Comparison of ENCODE assay signal across 2 cellular contexts in the genomic region with DNA sequence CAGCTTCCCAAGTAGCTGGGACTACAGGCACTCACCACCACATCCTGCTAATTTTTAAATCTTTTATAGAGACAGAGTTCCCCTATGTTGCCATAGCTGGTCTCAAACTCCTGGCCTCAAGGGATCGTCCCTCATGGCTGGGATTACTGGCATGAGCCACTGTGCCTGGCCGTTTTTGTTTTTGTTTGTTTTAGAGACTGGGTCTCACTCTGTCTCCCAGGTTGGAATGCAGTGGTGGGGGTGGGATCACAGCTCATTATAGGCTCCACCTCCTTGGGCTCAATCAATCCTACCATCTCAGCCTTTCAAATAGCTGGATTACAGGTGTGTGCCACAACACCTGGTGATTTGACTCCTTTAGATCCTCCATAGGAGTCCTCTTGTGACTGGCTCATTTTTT.
TF ChIP-seq lines count a peak whose summit lies in the region.

No MANE protein-coding gene starts in this region.

TF ChIP-seq in GM23338, 12 proteins besides CTCF, POLR2A, EP300 and RAD21 (continues in another document):
- TF ChIP-seq, protein P1, sequence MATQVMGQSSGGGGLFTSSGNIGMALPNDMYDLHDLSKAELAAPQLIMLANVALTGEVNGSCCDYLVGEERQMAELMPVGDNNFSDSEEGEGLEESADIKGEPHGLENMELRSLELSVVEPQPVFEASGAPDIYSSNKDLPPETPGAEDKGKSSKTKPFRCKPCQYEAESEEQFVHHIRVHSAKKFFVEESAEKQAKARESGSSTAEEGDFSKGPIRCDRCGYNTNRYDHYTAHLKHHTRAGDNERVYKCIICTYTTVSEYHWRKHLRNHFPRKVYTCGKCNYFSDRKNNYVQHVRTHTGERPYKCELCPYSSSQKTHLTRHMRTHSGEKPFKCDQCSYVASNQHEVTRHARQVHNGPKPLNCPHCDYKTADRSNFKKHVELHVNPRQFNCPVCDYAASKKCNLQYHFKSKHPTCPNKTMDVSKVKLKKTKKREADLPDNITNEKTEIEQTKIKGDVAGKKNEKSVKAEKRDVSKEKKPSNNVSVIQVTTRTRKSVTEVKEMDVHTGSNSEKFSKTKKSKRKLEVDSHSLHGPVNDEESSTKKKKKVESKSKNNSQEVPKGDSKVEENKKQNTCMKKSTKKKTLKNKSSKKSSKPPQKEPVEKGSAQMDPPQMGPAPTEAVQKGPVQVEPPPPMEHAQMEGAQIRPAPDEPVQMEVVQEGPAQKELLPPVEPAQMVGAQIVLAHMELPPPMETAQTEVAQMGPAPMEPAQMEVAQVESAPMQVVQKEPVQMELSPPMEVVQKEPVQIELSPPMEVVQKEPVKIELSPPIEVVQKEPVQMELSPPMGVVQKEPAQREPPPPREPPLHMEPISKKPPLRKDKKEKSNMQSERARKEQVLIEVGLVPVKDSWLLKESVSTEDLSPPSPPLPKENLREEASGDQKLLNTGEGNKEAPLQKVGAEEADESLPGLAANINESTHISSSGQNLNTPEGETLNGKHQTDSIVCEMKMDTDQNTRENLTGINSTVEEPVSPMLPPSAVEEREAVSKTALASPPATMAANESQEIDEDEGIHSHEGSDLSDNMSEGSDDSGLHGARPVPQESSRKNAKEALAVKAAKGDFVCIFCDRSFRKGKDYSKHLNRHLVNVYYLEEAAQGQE (IDR thresholded peaks at IDR 0.05; ENCODE audit: unreplicated experiment), result no peak
- TF ChIP-seq JUNB (IDR thresholded peaks at IDR 0.05; ENCODE audit: unreplicated experiment) (no peak), POLR2AphosphoS5 (IDR thresholded peaks at IDR 0.05; ENCODE audit: low read depth) (no peak), ZNF331 (CRISPR knock-in tag; IDR thresholded peaks at IDR 0.05; ENCODE audit: low read depth) (no peak), NANOG (IDR thresholded peaks at IDR 0.05; ENCODE audit: borderline replicate concordance) (no peak), EZH2 (IDR thresholded peaks at IDR 0.05; ENCODE audit: low read depth, unreplicated experiment) (no peak), STAT1 (IDR thresholded peaks at IDR 0.05; ENCODE audit: unreplicated experiment) (no peak), CREB1 (CRISPR knock-in tag; IDR thresholded peaks at IDR 0.05; ENCODE audit: low read depth) (no peak)
- TF ChIP-seq, protein P2, sequence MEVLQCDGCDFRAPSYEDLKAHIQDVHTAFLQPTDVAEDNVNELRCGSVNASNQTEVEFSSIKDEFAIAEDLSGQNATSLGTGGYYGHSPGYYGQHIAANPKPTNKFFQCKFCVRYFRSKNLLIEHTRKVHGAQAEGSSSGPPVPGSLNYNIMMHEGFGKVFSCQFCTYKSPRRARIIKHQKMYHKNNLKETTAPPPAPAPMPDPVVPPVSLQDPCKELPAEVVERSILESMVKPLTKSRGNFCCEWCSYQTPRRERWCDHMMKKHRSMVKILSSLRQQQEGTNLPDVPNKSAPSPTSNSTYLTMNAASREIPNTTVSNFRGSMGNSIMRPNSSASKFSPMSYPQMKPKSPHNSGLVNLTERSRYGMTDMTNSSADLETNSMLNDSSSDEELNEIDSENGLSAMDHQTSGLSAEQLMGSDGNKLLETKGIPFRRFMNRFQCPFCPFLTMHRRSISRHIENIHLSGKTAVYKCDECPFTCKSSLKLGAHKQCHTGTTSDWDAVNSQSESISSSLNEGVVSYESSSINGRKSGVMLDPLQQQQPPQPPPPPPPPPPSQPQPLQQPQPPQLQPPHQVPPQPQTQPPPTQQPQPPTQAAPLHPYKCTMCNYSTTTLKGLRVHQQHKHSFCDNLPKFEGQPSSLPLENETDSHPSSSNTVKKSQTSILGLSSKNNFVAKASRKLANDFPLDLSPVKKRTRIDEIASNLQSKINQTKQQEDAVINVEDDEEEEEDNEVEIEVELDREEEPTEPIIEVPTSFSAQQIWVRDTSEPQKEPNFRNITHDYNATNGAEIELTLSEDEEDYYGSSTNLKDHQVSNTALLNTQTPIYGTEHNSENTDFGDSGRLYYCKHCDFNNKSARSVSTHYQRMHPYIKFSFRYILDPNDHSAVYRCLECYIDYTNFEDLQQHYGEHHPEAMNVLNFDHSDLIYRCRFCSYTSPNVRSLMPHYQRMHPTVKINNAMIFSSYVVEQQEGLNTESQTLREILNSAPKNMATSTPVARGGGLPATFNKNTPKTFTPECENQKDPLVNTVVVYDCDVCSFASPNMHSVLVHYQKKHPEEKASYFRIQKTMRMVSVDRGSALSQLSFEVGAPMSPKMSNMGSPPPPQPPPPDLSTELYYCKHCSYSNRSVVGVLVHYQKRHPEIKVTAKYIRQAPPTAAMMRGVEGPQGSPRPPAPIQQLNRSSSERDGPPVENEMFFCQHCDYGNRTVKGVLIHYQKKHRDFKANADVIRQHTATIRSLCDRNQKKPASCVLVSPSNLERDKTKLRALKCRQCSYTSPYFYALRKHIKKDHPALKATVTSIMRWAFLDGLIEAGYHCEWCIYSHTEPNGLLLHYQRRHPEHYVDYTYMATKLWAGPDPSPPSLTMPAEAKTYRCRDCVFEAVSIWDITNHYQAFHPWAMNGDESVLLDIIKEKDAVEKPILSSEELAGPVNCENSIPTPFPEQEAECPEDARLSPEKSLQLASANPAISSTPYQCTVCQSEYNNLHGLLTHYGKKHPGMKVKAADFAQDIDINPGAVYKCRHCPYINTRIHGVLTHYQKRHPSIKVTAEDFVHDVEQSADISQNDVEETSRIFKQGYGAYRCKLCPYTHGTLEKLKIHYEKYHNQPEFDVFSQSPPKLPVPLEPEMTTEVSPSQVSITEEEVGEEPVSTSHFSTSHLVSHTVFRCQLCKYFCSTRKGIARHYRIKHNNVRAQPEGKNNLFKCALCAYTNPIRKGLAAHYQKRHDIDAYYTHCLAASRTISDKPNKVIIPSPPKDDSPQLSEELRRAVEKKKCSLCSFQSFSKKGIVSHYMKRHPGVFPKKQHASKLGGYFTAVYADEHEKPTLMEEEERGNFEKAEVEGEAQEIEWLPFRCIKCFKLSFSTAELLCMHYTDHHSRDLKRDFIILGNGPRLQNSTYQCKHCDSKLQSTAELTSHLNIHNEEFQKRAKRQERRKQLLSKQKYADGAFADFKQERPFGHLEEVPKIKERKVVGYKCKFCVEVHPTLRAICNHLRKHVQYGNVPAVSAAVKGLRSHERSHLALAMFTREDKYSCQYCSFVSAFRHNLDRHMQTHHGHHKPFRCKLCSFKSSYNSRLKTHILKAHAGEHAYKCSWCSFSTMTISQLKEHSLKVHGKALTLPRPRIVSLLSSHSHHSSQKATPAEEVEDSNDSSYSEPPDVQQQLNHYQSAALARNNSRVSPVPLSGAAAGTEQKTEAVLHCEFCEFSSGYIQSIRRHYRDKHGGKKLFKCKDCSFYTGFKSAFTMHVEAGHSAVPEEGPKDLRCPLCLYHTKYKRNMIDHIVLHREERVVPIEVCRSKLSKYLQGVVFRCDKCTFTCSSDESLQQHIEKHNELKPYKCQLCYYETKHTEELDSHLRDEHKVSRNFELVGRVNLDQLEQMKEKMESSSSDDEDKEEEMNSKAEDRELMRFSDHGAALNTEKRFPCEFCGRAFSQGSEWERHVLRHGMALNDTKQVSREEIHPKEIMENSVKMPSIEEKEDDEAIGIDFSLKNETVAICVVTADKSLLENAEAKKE (CRISPR knock-in tag; IDR thresholded peaks at IDR 0.05), result no peak
- TF ChIP-seq, protein P3, sequence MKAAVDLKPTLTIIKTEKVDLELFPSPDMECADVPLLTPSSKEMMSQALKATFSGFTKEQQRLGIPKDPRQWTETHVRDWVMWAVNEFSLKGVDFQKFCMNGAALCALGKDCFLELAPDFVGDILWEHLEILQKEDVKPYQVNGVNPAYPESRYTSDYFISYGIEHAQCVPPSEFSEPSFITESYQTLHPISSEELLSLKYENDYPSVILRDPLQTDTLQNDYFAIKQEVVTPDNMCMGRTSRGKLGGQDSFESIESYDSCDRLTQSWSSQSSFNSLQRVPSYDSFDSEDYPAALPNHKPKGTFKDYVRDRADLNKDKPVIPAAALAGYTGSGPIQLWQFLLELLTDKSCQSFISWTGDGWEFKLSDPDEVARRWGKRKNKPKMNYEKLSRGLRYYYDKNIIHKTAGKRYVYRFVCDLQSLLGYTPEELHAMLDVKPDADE (IDR thresholded peaks at IDR 0.05), result no peak

TF ChIP-seq in SK-N-SH treated with all-trans-retinoic acid at 6 μM for 48 hours, 23 proteins besides CTCF, POLR2A, EP300 and RAD21:
- TF ChIP-seq, protein P4, sequence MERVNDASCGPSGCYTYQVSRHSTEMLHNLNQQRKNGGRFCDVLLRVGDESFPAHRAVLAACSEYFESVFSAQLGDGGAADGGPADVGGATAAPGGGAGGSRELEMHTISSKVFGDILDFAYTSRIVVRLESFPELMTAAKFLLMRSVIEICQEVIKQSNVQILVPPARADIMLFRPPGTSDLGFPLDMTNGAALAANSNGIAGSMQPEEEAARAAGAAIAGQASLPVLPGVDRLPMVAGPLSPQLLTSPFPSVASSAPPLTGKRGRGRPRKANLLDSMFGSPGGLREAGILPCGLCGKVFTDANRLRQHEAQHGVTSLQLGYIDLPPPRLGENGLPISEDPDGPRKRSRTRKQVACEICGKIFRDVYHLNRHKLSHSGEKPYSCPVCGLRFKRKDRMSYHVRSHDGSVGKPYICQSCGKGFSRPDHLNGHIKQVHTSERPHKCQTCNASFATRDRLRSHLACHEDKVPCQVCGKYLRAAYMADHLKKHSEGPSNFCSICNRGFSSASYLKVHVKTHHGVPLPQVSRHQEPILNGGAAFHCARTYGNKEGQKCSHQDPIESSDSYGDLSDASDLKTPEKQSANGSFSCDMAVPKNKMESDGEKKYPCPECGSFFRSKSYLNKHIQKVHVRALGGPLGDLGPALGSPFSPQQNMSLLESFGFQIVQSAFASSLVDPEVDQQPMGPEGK (CRISPR knock-in tag; IDR thresholded peaks at IDR 0.05; ENCODE audit: borderline replicate concordance), result no peak
- TF ChIP-seq ZFP30 (CRISPR knock-in tag; IDR thresholded peaks at IDR 0.05), result no peak
- TF ChIP-seq CREB5 (CRISPR knock-in tag; IDR thresholded peaks at IDR 0.05; ENCODE audit: low read depth), result no peak
- TF ChIP-seq BACH2 (CRISPR knock-in tag; IDR thresholded peaks at IDR 0.05; ENCODE audit: borderline replicate concordance), result no peak
- TF ChIP-seq OSR1 (CRISPR knock-in tag; IDR thresholded peaks at IDR 0.05), result no peak
- TF ChIP-seq RARB (CRISPR knock-in tag; IDR thresholded peaks at IDR 0.05), result no peak
- TF ChIP-seq TOX (CRISPR knock-in tag; IDR thresholded peaks at IDR 0.05; ENCODE audit: borderline replicate concordance), result no peak
- no peak for TF ChIP-seq GLIS3 (CRISPR knock-in tag; IDR thresholded peaks at IDR 0.05)
- TF ChIP-seq ZFP3 (CRISPR knock-in tag; IDR thresholded peaks at IDR 0.05), result no peak
- no peak for TF ChIP-seq ZC3H10 (CRISPR knock-in tag; IDR thresholded peaks at IDR 0.05)
- no peak for TF ChIP-seq PPARA (CRISPR knock-in tag; IDR thresholded peaks at IDR 0.05; ENCODE audit: borderline replicate concordance)
- TF ChIP-seq TCF4 (CRISPR knock-in tag; IDR thresholded peaks at IDR 0.05; ENCODE audit: borderline replicate concordance), result no peak
- TF ChIP-seq TSHZ2 (CRISPR knock-in tag; IDR thresholded peaks at IDR 0.05), result no peak
- TF ChIP-seq ZNF565 (CRISPR knock-in tag; conservative IDR thresholded peaks at IDR 0.05; ENCODE audit: low read depth), result no peak
- TF ChIP-seq ESRRG (CRISPR knock-in tag; IDR thresholded peaks at IDR 0.05), result no peak
